ENCODE assay signal across 1 cellular context in genomic region chr14:20343092-20343854, GRCh38.
TF ChIP-seq lines count a peak whose summit lies in the region.

TSS of gene PARP2 (plus strand) at chr14:20343635. CDS start at chr14:20343642, 7 bp downstream.

TF ChIP-seq in HepG2, 621 proteins besides CTCF, POLR2A, EP300 and RAD21 (continued from another document and continues in another):
- TF ChIP-seq POGK (CRISPR knock-in tag; conservative IDR thresholded peaks at IDR 0.05) (peak; percentile 65; the same call in 1 of the 2 replicates), ZNF318 (CRISPR knock-in tag; IDR thresholded peaks at IDR 0.05) (peak; percentile 91), HHEX (CRISPR knock-in tag; IDR thresholded peaks at IDR 0.05) (no peak), TBP (CRISPR knock-in tag; IDR thresholded peaks at IDR 0.05) (no peak), FOXP1 (IDR thresholded peaks at IDR 0.05) (no peak), FOXP1 (CRISPR knock-in tag; IDR thresholded peaks at IDR 0.05) (peak; percentile 10; the same call in 1 of the 2 replicates), ZNF670 (CRISPR knock-in tag; IDR thresholded peaks at IDR 0.05; ENCODE audit: borderline replicate concordance) (peak; percentile 86; the same call in 1 of the 2 replicates), ZNF737 (CRISPR knock-in tag; IDR thresholded peaks at IDR 0.05; ENCODE audit: borderline replicate concordance) (no peak), ZFP36L1 (CRISPR knock-in tag; IDR thresholded peaks at IDR 0.05) (no peak), ZNF75D (CRISPR knock-in tag; IDR thresholded peaks at IDR 0.05; ENCODE audit: borderline replicate concordance) (no peak), TBX3 (IDR thresholded peaks at IDR 0.05; ENCODE audit: borderline replicate concordance) (peak; percentile 54; the same call in 1 of the 2 replicates), AHR (CRISPR knock-in tag; IDR thresholded peaks at IDR 0.05) (peak; percentile 82; the same call in 1 of the 2 replicates), PLSCR1 (CRISPR knock-in tag; IDR thresholded peaks at IDR 0.05; ENCODE audit: borderline replicate concordance) (no peak), NFE2L1 (CRISPR knock-in tag; IDR thresholded peaks at IDR 0.05; ENCODE audit: borderline replicate concordance) (no peak), NR2F2 (IDR thresholded peaks at IDR 0.05; ENCODE audit: borderline replicate concordance, low read depth) (peak; percentile 50; the same call in 1 of the 2 replicates), ZNF124 (CRISPR knock-in tag; IDR thresholded peaks at IDR 0.05) (peak; percentile 95), TEF (CRISPR knock-in tag; IDR thresholded peaks at IDR 0.05) (no peak), RFX3 (CRISPR knock-in tag; IDR thresholded peaks at IDR 0.05) (no peak), ZNF713 (CRISPR knock-in tag; IDR thresholded peaks at IDR 0.05) (0 out of 2 replicates have a peak, but pooled peaks have one; percentile 28), NFKBIZ (CRISPR knock-in tag; IDR thresholded peaks at IDR 0.05) (no peak; the same call in 1 of the 2 replicates), ZSCAN21 (CRISPR knock-in tag; IDR thresholded peaks at IDR 0.05; ENCODE audit: borderline replicate concordance) (peak; percentile 70; the same call in 1 of the 2 replicates), TARDBP (CRISPR knock-in tag; IDR thresholded peaks at IDR 0.05) (peak; percentile 98), ZNF7 (CRISPR knock-in tag; IDR thresholded peaks at IDR 0.05) (no peak), PCBP2 (optimal IDR thresholded peaks at IDR 0.05; ENCODE audit: low read depth, low read length, poor library complexity, severe bottlenecking) (no peak), ZNF776 (CRISPR knock-in tag; IDR thresholded peaks at IDR 0.05) (no peak), ZNF569 (CRISPR knock-in tag; IDR thresholded peaks at IDR 0.05; ENCODE audit: borderline replicate concordance) (no peak; the same call in 1 of the 2 replicates), GMEB2 (CRISPR knock-in tag; IDR thresholded peaks at IDR 0.05; ENCODE audit: low read depth) (no peak), ZNF121 (CRISPR knock-in tag; IDR thresholded peaks at IDR 0.05) (peak; percentile 83), PLRG1 (conservative IDR thresholded peaks at IDR 0.05) (no peak), ZNF205 (CRISPR knock-in tag; IDR thresholded peaks at IDR 0.05) (peak; percentile 70; the same call in 1 of the 2 replicates), ZBTB8A (CRISPR knock-in tag; IDR thresholded peaks at IDR 0.05; ENCODE audit: borderline replicate concordance, low read depth) (peak; percentile 84), KDM6A (CRISPR knock-in tag; IDR thresholded peaks at IDR 0.05; ENCODE audit: low read depth) (no peak), ZBTB33 (CRISPR knock-in tag; IDR thresholded peaks at IDR 0.05) (no peak; the same call in 1 of the 2 replicates), ZNF292 (CRISPR knock-in tag; IDR thresholded peaks at IDR 0.05; ENCODE audit: borderline replicate concordance, low read depth) (no peak; the same call in 1 of the 2 replicates), ZMYM3 (CRISPR knock-in tag; IDR thresholded peaks at IDR 0.05) (no peak; the same call in 1 of the 2 replicates), ZNF335 (CRISPR knock-in tag; IDR thresholded peaks at IDR 0.05) (peak; percentile 86; the same call in 1 of the 2 replicates), GTF3A (CRISPR knock-in tag; conservative IDR thresholded peaks at IDR 0.05) (0 out of 2 replicates have a peak, but pooled peaks have one; percentile 58), MAF1 (CRISPR knock-in tag; IDR thresholded peaks at IDR 0.05; ENCODE audit: borderline replicate concordance) (peak; percentile 98), TCF12 (IDR thresholded peaks at IDR 0.05) (no peak), TCF12 (CRISPR knock-in tag; IDR thresholded peaks at IDR 0.05) (no peak; the same call in 1 of the 2 replicates), ZBTB49 (CRISPR knock-in tag; IDR thresholded peaks at IDR 0.05; ENCODE audit: borderline replicate concordance) (no peak), ZFP36L2 (CRISPR knock-in tag; IDR thresholded peaks at IDR 0.05) (no peak)
- TF ChIP-seq, protein P1, sequence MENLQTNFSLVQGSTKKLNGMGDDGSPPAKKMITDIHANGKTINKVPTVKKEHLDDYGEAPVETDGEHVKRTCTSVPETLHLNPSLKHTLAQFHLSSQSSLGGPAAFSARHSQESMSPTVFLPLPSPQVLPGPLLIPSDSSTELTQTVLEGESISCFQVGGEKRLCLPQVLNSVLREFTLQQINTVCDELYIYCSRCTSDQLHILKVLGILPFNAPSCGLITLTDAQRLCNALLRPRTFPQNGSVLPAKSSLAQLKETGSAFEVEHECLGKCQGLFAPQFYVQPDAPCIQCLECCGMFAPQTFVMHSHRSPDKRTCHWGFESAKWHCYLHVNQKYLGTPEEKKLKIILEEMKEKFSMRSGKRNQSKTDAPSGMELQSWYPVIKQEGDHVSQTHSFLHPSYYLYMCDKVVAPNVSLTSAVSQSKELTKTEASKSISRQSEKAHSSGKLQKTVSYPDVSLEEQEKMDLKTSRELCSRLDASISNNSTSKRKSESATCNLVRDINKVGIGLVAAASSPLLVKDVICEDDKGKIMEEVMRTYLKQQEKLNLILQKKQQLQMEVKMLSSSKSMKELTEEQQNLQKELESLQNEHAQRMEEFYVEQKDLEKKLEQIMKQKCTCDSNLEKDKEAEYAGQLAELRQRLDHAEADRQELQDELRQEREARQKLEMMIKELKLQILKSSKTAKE (CRISPR knock-in tag; IDR thresholded peaks at IDR 0.05; ENCODE audit: borderline replicate concordance) = peak; percentile 56; the same call in 1 of the 2 replicates
- TF ChIP-seq, protein P2, sequence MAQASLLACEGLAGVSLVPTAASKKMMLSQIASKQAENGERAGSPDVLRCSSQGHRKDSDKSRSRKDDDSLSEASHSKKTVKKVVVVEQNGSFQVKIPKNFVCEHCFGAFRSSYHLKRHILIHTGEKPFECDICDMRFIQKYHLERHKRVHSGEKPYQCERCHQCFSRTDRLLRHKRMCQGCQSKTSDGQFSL (CRISPR knock-in tag; IDR thresholded peaks at IDR 0.05) = peak; percentile 48; the same call in 1 of the 2 replicates
